Comparison of ENCODE assay signal across 1 cellular context in genomic region chrX:118062817-118063615, GRCh38.
TF ChIP-seq lines count a peak whose summit lies in the region.

No MANE protein-coding gene starts in this region.

TF ChIP-seq in GM12878, 131 proteins besides CTCF, POLR2A, EP300 and RAD21 (continued from another document):
- TF ChIP-seq, protein P1, sequence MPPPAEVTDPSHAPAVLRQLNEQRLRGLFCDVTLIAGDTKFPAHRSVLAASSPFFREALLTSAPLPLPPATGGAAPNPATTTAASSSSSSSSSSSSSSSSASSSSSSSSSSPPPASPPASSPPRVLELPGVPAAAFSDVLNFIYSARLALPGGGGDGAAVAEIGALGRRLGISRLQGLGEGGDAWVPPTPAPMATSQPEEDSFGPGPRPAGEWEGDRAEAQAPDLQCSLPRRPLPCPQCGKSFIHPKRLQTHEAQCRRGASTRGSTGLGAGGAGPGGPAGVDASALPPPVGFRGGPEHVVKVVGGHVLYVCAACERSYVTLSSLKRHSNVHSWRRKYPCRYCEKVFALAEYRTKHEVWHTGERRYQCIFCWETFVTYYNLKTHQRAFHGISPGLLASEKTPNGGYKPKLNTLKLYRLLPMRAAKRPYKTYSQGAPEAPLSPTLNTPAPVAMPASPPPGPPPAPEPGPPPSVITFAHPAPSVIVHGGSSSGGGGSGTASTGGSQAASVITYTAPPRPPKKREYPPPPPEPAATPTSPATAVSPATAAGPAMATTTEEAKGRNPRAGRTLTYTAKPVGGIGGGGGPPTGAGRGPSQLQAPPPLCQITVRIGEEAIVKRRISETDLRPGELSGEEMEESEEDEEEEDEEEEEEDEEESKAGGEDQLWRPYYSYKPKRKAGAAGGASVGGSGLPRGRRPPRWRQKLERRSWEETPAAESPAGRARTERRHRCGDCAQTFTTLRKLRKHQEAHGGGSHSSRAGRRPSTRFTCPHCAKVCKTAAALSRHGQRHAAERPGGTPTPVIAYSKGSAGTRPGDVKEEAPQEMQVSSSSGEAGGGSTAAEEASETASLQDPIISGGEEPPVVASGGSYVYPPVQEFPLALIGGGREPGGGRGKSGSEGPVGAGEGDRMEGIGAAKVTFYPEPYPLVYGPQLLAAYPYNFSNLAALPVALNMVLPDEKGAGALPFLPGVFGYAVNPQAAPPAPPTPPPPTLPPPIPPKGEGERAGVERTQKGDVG (CRISPR knock-in tag; IDR thresholded peaks at IDR 0.05): no peak
- TF ChIP-seq JUNB (IDR thresholded peaks at IDR 0.05): no peak
- no peak for TF ChIP-seq BRCA1 (IDR thresholded peaks at IDR 0.05; ENCODE audit: low read depth, low read length)
- no peak for TF ChIP-seq MYB (IDR thresholded peaks at IDR 0.05; ENCODE audit: borderline replicate concordance, low read depth, low read length)
- TF ChIP-seq DPF2 (IDR thresholded peaks at IDR 0.05): 0 out of 2 replicates have a peak, but pooled peaks have one; percentile 14
- TF ChIP-seq NFXL1 (IDR thresholded peaks at IDR 0.05; ENCODE audit: borderline replicate concordance): no peak
